In the genomic region with DNA sequence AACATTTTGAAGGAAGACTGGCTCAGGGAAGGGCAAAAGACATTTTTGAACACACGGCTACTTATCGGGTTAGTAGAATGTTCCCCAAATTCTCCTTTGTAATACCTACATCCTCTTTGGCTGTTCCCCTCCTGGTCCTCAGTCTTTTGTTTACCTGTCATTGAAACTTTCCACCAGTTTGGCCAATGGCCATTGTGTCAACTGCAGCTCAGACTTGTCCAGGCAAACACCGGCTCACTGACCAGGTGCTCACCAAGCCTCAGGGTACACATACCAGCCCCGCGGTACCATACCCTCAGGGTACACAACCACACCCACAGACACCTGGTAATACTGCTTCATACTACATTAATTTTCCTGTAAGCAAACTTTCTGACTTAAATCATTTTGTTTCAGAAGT, we compare ENCODE assay signal across 17 cellular contexts.
A peak's percentile ranks its signal among the peaks of the same experiment; 100 is the strongest.
DNase-seq lines count a peak whose midpoint lies in the region; ATAC-seq and TF ChIP-seq lines count a peak whose summit lies in the region.
"Had no signal": no experiment of that assay in that cellular context is flagged by ENCODE, and none has a peak within 500 bp of the region (broad histone marks: within the 10 kb centered on the region; RNA-seq: fewer than 3 reads in every experiment).

No MANE protein-coding gene starts in this region.

- no peaks in the 10 kb centered on the region for H3K9me3 Mint-ChIP-seq in immature natural killer cell
- no peaks in the 10 kb centered on the region for H3K9me3 Mint-ChIP-seq in CD4-positive, alpha-beta memory T cell
- H3K9me3 Mint-ChIP-seq: activated CD4-positive, alpha-beta T cell treated with anti-CD3 and anti-CD28 coated beads, Interleukin-2, amount 10 ng/mL, durations not matched to agents 24 days and 14 days; activated T-cell treated with anti-CD3 and anti-CD28 coated beads, Interleukin-2, amount 50 U/mL, for 72 hours; CD8-positive, alpha-beta T cell; stimulated activated memory B cell treated with anti-CD40 and anti-IgM and Interleukin-4, amounts not matched to agents 10 μg/mL and 1 μg/mL and 100 μg/mL, for 72 hours had no signal

- no peak overlapping the region for H3K4me3 ChIP-seq in mammary epithelial cell (replicated peaks in 1 of 3; ENCODE audit: insufficient read depth in 1 of 3, low read depth in 2 of 3, low read length in 3 of 3)
- H3K4me3 ChIP-seq in mucosa of descending colon, result no peak overlapping the region
- no peak overlapping the region for H3K4me3 ChIP-seq in upper lobe of left lung
- H3K4me3 ChIP-seq in CD4-positive, alpha-beta memory T cell (ENCODE audit: low read length in 2 of 2), result no peak overlapping the region

- no peak for TF ChIP-seq EP300 in upper lobe of left lung (IDR thresholded peaks at IDR 0.05)

- H3K27ac ChIP-seq in mammary epithelial cell (ENCODE audit: insufficient read depth, low read depth, low read length) (no peak overlapping the region), upper lobe of left lung (peak overlapping the region; percentile 87 to 97 (median 90))
- no peak overlapping the region for H3K27ac ChIP-seq in CD4-positive, alpha-beta memory T cell (ENCODE audit: low read depth, low read length)
- H3K27ac ChIP-seq: 22Rv1 had no signal

- no peaks in the 10 kb centered on the region for H3K4me1 Mint-ChIP-seq in immature natural killer cell
- peaks cover 0 to 11% (median 6%) of the 10 kb centered on the region in 4 donors for H3K4me1 Mint-ChIP-seq in CD4-positive, alpha-beta memory T cell
- H3K4me1 Mint-ChIP-seq: stimulated activated memory B cell treated with anti-CD40 and anti-IgM and Interleukin-4, amounts not matched to agents 10 μg/mL and 1 μg/mL and 100 μg/mL, for 72 hours had no signal

- dilution Hi-C loops in mammary epithelial cell (cut with HindIII; ENCODE audit: low sequenced_read_pairs), result loop anchor here (5.0 to 10.0 kb wide), 2 partner anchors 36 to 61 kb away; no protein-coding TSS in a partner anchor

- H3K27me3 ChIP-seq in mammary epithelial cell (ENCODE audit: insufficient read depth, low read length) (no peaks in the 10 kb centered on the region), upper lobe of left lung (no peaks in the 10 kb centered on the region)
- H3K27me3 ChIP-seq in CD4-positive, alpha-beta memory T cell (ENCODE audit: insufficient read depth, low read length), result no peaks in the 10 kb centered on the region

- TF ChIP-seq CTCF in mammary epithelial cell (conservative IDR thresholded peaks at IDR 0.05 in 1 of 2, IDR thresholded peaks at IDR 0.05 in 1 of 2; ENCODE audit: extremely low read depth in 1 of 2, insufficient read depth in 1 of 2, low read depth in 1 of 2, low read length in 2 of 2) (no peak), mucosa of descending colon (IDR thresholded peaks at IDR 0.05) (no peak), upper lobe of left lung (IDR thresholded peaks at IDR 0.05) (no peak)

- intact Hi-C loops in mammary epithelial cell (cut with micrococcal nuclease), result no loop called here
- intact Hi-C loops in mucosa of descending colon (cut with DNase I, micrococcal nuclease), result no loop called here
- intact Hi-C loops in CD4-positive, alpha-beta memory T cell (cut with micrococcal nuclease), result no loop called here

- BruUV-seq in mammary epithelial cell (replicated peaks; lab: Mats Ljungman, UMichigan), result no TSS peak

- peaks cover 0 to 2% (median 0%) of the 10 kb centered on the region in 3 donors for H3K27me3 Mint-ChIP-seq in immature natural killer cell (ENCODE audit: low read depth in 3 of 3)
- H3K27me3 Mint-ChIP-seq in CD4-positive, alpha-beta memory T cell, result peaks cover 5 to 6% of the 10 kb centered on the region in 2 donors
- H3K27me3 Mint-ChIP-seq: activated CD4-positive, alpha-beta T cell treated with anti-CD3 and anti-CD28 coated beads, Interleukin-2, amount 10 ng/mL, durations not matched to agents 24 days and 14 days had no signal

- in situ Hi-C loops in mammary epithelial cell (cut with MboI; ENCODE audit: low sequenced_read_pairs in 2 of 2), result loop anchor here in 1 of 2 donors (10.0 kb wide), 1 partner anchor 61 kb away; no protein-coding TSS in a partner anchor

- H3K79me2 ChIP-seq in mammary epithelial cell (ENCODE audit: insufficient read depth, low read length), result no peaks in the 10 kb centered on the region

- H3K4me1 ChIP-seq in mammary epithelial cell (ENCODE audit: insufficient read depth, low read length) (peaks cover 38% of the 10 kb centered on the region), mucosa of descending colon (ENCODE audit: low read depth) (peaks cover 13% of the 10 kb centered on the region), upper lobe of left lung (peaks cover 35 to 42% (median 39%) of the 10 kb centered on the region in 4 donors)
- peaks cover 3% of the 10 kb centered on the region for H3K4me1 ChIP-seq in CD4-positive, alpha-beta memory T cell (ENCODE audit: insufficient read depth, low read length)

- no peak for TF ChIP-seq POLR2A in upper lobe of left lung (IDR thresholded peaks at IDR 0.05)

- H3K27ac Mint-ChIP-seq in immature natural killer cell, result no peak overlapping the region
- no peak overlapping the region for H3K27ac Mint-ChIP-seq in CD4-positive, alpha-beta memory T cell
- H3K27ac Mint-ChIP-seq: activated CD4-positive, alpha-beta T cell treated with anti-CD3 and anti-CD28 coated beads, Interleukin-2, amount 10 ng/mL, durations not matched to agents 24 days and 14 days; activated T-cell treated with anti-CD3 and anti-CD28 coated beads, Interleukin-2, amount 50 U/mL, for 72 hours; CD8-positive, alpha-beta T cell; stimulated activated memory B cell treated with anti-CD40 and anti-IgM and Interleukin-4, amounts not matched to agents 10 μg/mL and 1 μg/mL and 100 μg/mL, for 72 hours had no signal

- peak; percentile 18 for DNase-seq in NCI-H2196 (lab: John Stamatoyannopoulos, UW; ENCODE audit: unreplicated experiment)
- no peak for DNase-seq in NCI-H2196 treated with DMSO at 0.1 percent for 48 hours (lab: John Stamatoyannopoulos, UW; ENCODE audit: unreplicated experiment)
- DNase-seq in mammary epithelial cell, result peak; percentile 37
- DNase-seq in mucosa of descending colon, result peak in 2 of 3 donors; percentile 50 to 60
- peak in 1 of 2 donors; percentile 62 for DNase-seq in upper lobe of left lung
- no peak for DNase-seq in immature natural killer cell
- DNase-seq in NCI-H526 (lab: John Stamatoyannopoulos, UW), result no peak
- no peak for DNase-seq in CD4-positive, alpha-beta memory T cell
- DNase-seq: activated CD4-positive, alpha-beta T cell treated with anti-CD3 and anti-CD28 coated beads, Interleukin-2, amount 10 ng/mL, durations not matched to agents 24 days and 14 days; activated T-cell treated with anti-CD3 and anti-CD28 coated beads, Interleukin-2, amount 50 U/mL, for 72 hours; amniotic stem cell; CD8-positive, alpha-beta T cell; dermis blood vessel endothelial cell; retina; stimulated activated CD4-positive, alpha-beta T cell treated with anti-CD3 and anti-CD28 coated beads, Interleukin-4, amount 100 ng/mL, for 4 hours had no signal

- no peak overlapping the region for H3K9ac ChIP-seq in mammary epithelial cell (ENCODE audit: insufficient read depth, low read length)

- H3K9me3 ChIP-seq in mammary epithelial cell (replicated peaks; ENCODE audit: insufficient read depth, low read length) (no peaks in the 10 kb centered on the region), mucosa of descending colon (no peaks in the 10 kb centered on the region), upper lobe of left lung (no peaks in the 10 kb centered on the region)
- no peaks in the 10 kb centered on the region for H3K9me3 ChIP-seq in CD4-positive, alpha-beta memory T cell (ENCODE audit: control insufficient read depth in 1 of 2, low read length in 2 of 2)

- H4K20me1 ChIP-seq in mammary epithelial cell (ENCODE audit: insufficient read depth, low read length), result no peaks in the 10 kb centered on the region

- H3K4me2 ChIP-seq in mammary epithelial cell (ENCODE audit: insufficient read depth, low read depth, low read length), result peak overlapping the region; percentile 52

- CTCF ChIA-PET in mammary epithelial cell (lab: Charles Lee; ENCODE audit: low non-redundant PET), result interaction anchor here (0.5 to 0.8 kb wide), 2 partner anchors 51 to 250 kb away, joined by 3 to 5 read pairs; no protein-coding TSS in a partner anchor
- CTCF ChIA-PET in CD4-positive, alpha-beta memory T cell (lab: Charles Lee; ENCODE audit: partially characterized antibody), result interaction anchor here (0.9 to 10.3 kb wide), 10 partner anchors 7 to 250 kb away, joined by 3 to 357 read pairs (median 4); a partner anchor contains a TSS

- WGBS in mammary epithelial cell (ENCODE audit: low coverage, missing lambda C conversion rate), result 13% methylated on average over 5 of the region's 5 CpGs
- 46 to 69% methylated on average over 5 of the region's 5 CpGs for WGBS in upper lobe of left lung, 2 donors

- peak overlapping the region; percentile 72 for H2AFZ ChIP-seq in mammary epithelial cell (ENCODE audit: low read depth, low read length)

- H3K36me3 ChIP-seq in mammary epithelial cell (ENCODE audit: insufficient read depth, low read length) (no peaks in the 10 kb centered on the region), mucosa of descending colon (ENCODE audit: low read depth) (no peaks in the 10 kb centered on the region), upper lobe of left lung (no peaks in the 10 kb centered on the region)
- H3K36me3 ChIP-seq in CD4-positive, alpha-beta memory T cell (ENCODE audit: insufficient read depth, low read length), result no peaks in the 10 kb centered on the region

- H3K4me3 Mint-ChIP-seq in immature natural killer cell, result no peak overlapping the region
- H3K4me3 Mint-ChIP-seq in CD4-positive, alpha-beta memory T cell, result no peak overlapping the region
- H3K4me3 Mint-ChIP-seq: activated CD4-positive, alpha-beta T cell treated with anti-CD3 and anti-CD28 coated beads, Interleukin-2, amount 10 ng/mL, durations not matched to agents 24 days and 14 days; activated T-cell treated with anti-CD3 and anti-CD28 coated beads, Interleukin-2, amount 50 U/mL, for 72 hours; CD8-positive, alpha-beta T cell; stimulated activated memory B cell treated with anti-CD40 and anti-IgM and Interleukin-4, amounts not matched to agents 10 μg/mL and 1 μg/mL and 100 μg/mL, for 72 hours had no signal

- POLR2A ChIA-PET in CD4-positive, alpha-beta memory T cell (lab: Charles Lee; ENCODE audit: partially characterized antibody), result no interaction called here

- ATAC-seq in mucosa of descending colon (peak; percentile 57), upper lobe of left lung (ENCODE audit: low FRiP score in 2 of 2) (no peak)
- ATAC-seq: activated T-cell treated with anti-CD3 and anti-CD28 coated beads, Interleukin-2, amount 50 U/mL, for 72 hours; CD8-positive, alpha-beta T cell; stimulated activated memory B cell treated with anti-CD40 and anti-IgM and Interleukin-4, amounts not matched to agents 10 μg/mL and 1 μg/mL and 100 μg/mL, for 72 hours had no signal

- H3K36me3 Mint-ChIP-seq in immature natural killer cell, result no peaks in the 10 kb centered on the region
- H3K36me3 Mint-ChIP-seq in CD4-positive, alpha-beta memory T cell, result no peaks in the 10 kb centered on the region
- H3K36me3 Mint-ChIP-seq: CD8-positive, alpha-beta T cell; stimulated activated memory B cell treated with anti-CD40 and anti-IgM and Interleukin-4, amounts not matched to agents 10 μg/mL and 1 μg/mL and 100 μg/mL, for 72 hours had no signal

Comparison
In these comparisons a context has a peak if more than half of its experiments do, and no peak if none do; other contexts are left out.
1. DNase-seq: peak in NCI-H2196 (single experiment), mammary epithelial cell (single experiment) and mucosa of descending colon (2 of 3); none in NCI-H2196 treated with DMSO at 0.1 percent for 48 hours (single experiment), immature natural killer cell (0 of 3), NCI-H526 (0 of 2) and CD4-positive, alpha-beta memory T cell (0 of 5).
2. H3K27ac ChIP-seq: peak in upper lobe of left lung (4 of 4); none in mammary epithelial cell (single experiment) and CD4-positive, alpha-beta memory T cell (single experiment).